ENCODE assay signal across 21 cellular contexts in genomic region chr2:86011449-86011941, GRCh38.
DNase-seq lines count a peak whose midpoint lies in the region; ATAC-seq, FAIRE-seq and TF ChIP-seq lines count a peak whose summit lies in the region.
"Had no signal": no experiment of that assay in that cellular context is flagged by ENCODE, and none has a peak within 500 bp of the region (broad histone marks: within the 10 kb centered on the region; RNA-seq: fewer than 3 reads in every experiment).

No MANE protein-coding gene starts in this region.

- no peak for TF ChIP-seq CTCF in chondrocyte (IDR thresholded peaks at IDR 0.05)
- TF ChIP-seq CTCF in keratinocyte (optimal IDR thresholded peaks at IDR 0.05 in 1 of 3, IDR thresholded peaks at IDR 0.05 in 1 of 3, conservative IDR thresholded peaks at IDR 0.05 in 1 of 3; ENCODE audit: extremely low read depth in 1 of 3, insufficient read depth in 2 of 3, low read length in 3 of 3) = no peak

- ATAC-seq in stimulated activated memory B cell treated with anti-CD40 and anti-IgM and Interleukin-4, amounts not matched to agents 10 μg/mL and 1 μg/mL and 100 μg/mL, for 72 hours = no peak
- ATAC-seq in GM21717 (IDR thresholded peaks at IDR 0.05; ENCODE audit: unreplicated experiment) = no peak
- ATAC-seq in GM18870 (IDR thresholded peaks at IDR 0.05; ENCODE audit: unreplicated experiment) = no peak
- ATAC-seq in GM18909 (IDR thresholded peaks at IDR 0.05; ENCODE audit: poor library complexity, unreplicated experiment) = no peak
- ATAC-seq: T-helper 17 cell had no signal

- dilution Hi-C loops in keratinocyte (cut with MboI; ENCODE audit: extremely low pct_ligation_motif_present, low sequenced_read_pairs) = no loop called here

- H3K9me1 ChIP-seq in keratinocyte (ENCODE audit: control insufficient read depth, extremely low read depth, insufficient read depth, low read length) = no peaks in the 10 kb centered on the region

- no peak overlapping the region for H2AFZ ChIP-seq in keratinocyte (ENCODE audit: control insufficient read depth, low read length)

- no peak overlapping the region for H3K9ac ChIP-seq in keratinocyte (ENCODE audit: control insufficient read depth, extremely low read depth, insufficient read depth, low read length)

- H3K79me2 ChIP-seq in keratinocyte (ENCODE audit: control insufficient read depth, insufficient read depth, low read length) = no peaks in the 10 kb centered on the region

- CTCF ChIA-PET in CD8-positive, alpha-beta memory T cell (lab: Charles Lee) = interaction anchor here (0.8 kb wide), 1 partner anchor 180 kb away, joined by 3 read pairs; no protein-coding TSS in a partner anchor

- H3K4me1 Mint-ChIP-seq in chondrocyte (ENCODE audit: low read depth) = peaks cover 5% of the 10 kb centered on the region
- H3K4me1 Mint-ChIP-seq in stimulated activated memory B cell treated with anti-CD40 and anti-IgM and Interleukin-4, amounts not matched to agents 10 μg/mL and 1 μg/mL and 100 μg/mL, for 72 hours = peaks cover 39% of the 10 kb centered on the region
- H3K4me1 Mint-ChIP-seq in CD8-positive, alpha-beta memory T cell = peaks cover 2 to 7% (median 6%) of the 10 kb centered on the region in 3 donors
- H3K4me1 Mint-ChIP-seq: T-helper 17 cell had no signal

- H3K9me3 Mint-ChIP-seq in chondrocyte (ENCODE audit: low read depth) = peaks cover 24% of the 10 kb centered on the region
- peaks cover 11% of the 10 kb centered on the region for H3K9me3 Mint-ChIP-seq in stimulated activated memory B cell treated with anti-CD40 and anti-IgM and Interleukin-4, amounts not matched to agents 10 μg/mL and 1 μg/mL and 100 μg/mL, for 72 hours
- H3K9me3 Mint-ChIP-seq in CD8-positive, alpha-beta memory T cell = peaks cover 0 to 4% (median 0%) of the 10 kb centered on the region in 5 donors

- H3K4me3 ChIP-seq in keratinocyte (ENCODE audit: control insufficient read depth in 2 of 3, extremely low read depth in 1 of 3, insufficient read depth in 2 of 3, low read depth in 1 of 3, low read length in 3 of 3) = no peak overlapping the region
- no peak overlapping the region for H3K4me3 ChIP-seq in CD8-positive, alpha-beta memory T cell (ENCODE audit: low read length)
- H3K4me3 ChIP-seq: thoracic aorta had no signal

- no peaks in the 10 kb centered on the region for H3K27me3 ChIP-seq in keratinocyte (ENCODE audit: control insufficient read depth, extremely low read depth, insufficient read depth, low read length)
- no peaks in the 10 kb centered on the region for H3K27me3 ChIP-seq in CD8-positive, alpha-beta memory T cell (ENCODE audit: insufficient read depth, low read length, poor library complexity, severe bottlenecking)

- H3K27ac Mint-ChIP-seq in chondrocyte (ENCODE audit: unreplicated experiment) = no peak overlapping the region
- H3K27ac Mint-ChIP-seq in stimulated activated memory B cell treated with anti-CD40 and anti-IgM and Interleukin-4, amounts not matched to agents 10 μg/mL and 1 μg/mL and 100 μg/mL, for 72 hours = peak overlapping the region; percentile 63
- H3K27ac Mint-ChIP-seq in CD8-positive, alpha-beta memory T cell = no peak overlapping the region
- H3K27ac Mint-ChIP-seq: nephron progenitor cell, T-helper 17 cell had no signal

- no peaks in the 10 kb centered on the region for H3K27me3 Mint-ChIP-seq in chondrocyte (ENCODE audit: low read depth)
- H3K27me3 Mint-ChIP-seq in stimulated activated memory B cell treated with anti-CD40 and anti-IgM and Interleukin-4, amounts not matched to agents 10 μg/mL and 1 μg/mL and 100 μg/mL, for 72 hours = no peaks in the 10 kb centered on the region
- peaks cover 0 to 8% of the 10 kb centered on the region in 2 donors for H3K27me3 Mint-ChIP-seq in CD8-positive, alpha-beta memory T cell
- H3K27me3 Mint-ChIP-seq: T-helper 17 cell had no signal

- DNase-seq in HT-29 (ENCODE audit: low spot score) (peak; percentile 24), chondrocyte (ENCODE audit: low spot score) (peak; percentile 56), keratinocyte (ENCODE audit: low read depth, low spot score) (no peak)
- DNase-seq in CD8-positive, alpha-beta memory T cell = no peak
- DNase-seq: activated CD4-positive, alpha-beta T cell treated with anti-CD3 and anti-CD28 coated beads, Interleukin-2, amount 50 U/mL, for 48 hours; activated naive CD4-positive, alpha-beta T cell treated with anti-CD3 and anti-CD28 coated beads, Interleukin-2, amount 50 U/mL, for 16 hours; activated T-cell treated with anti-CD3 and anti-CD28 coated beads for 4 hours; DMS79 treated with DMSO at 0.1 percent for 48 hours; NCI-H1417 treated with DMSO at 0.1 percent for 48 hours; NCI-H69; nephron progenitor cell; stimulated activated CD4-positive, alpha-beta T cell treated with anti-CD3 and anti-CD28 coated beads, Interleukin-12 subunit alpha, Interleukin-12 subunit beta, amount 100 ng/mL, for 4 hours; T-helper 17 cell had no signal

- peaks cover 3% of the 10 kb centered on the region for H3K9me3 ChIP-seq in keratinocyte (ENCODE audit: control insufficient read depth, low read depth, low read length)
- H3K9me3 ChIP-seq in CD8-positive, alpha-beta memory T cell (ENCODE audit: low read length) = no peaks in the 10 kb centered on the region
- H3K9me3 ChIP-seq: thoracic aorta had no signal

- peaks cover 10% of the 10 kb centered on the region for H3K36me3 Mint-ChIP-seq in chondrocyte (ENCODE audit: low read depth)
- H3K36me3 Mint-ChIP-seq in stimulated activated memory B cell treated with anti-CD40 and anti-IgM and Interleukin-4, amounts not matched to agents 10 μg/mL and 1 μg/mL and 100 μg/mL, for 72 hours = peaks cover 6% of the 10 kb centered on the region
- H3K36me3 Mint-ChIP-seq in CD8-positive, alpha-beta memory T cell = peaks cover 0 to 10% (median 5%) of the 10 kb centered on the region in 3 donors

- no peak overlapping the region for H3K27ac ChIP-seq in keratinocyte (ENCODE audit: control insufficient read depth, insufficient read depth, low read length)
- H3K27ac ChIP-seq in CD8-positive, alpha-beta memory T cell (ENCODE audit: low read depth, low read length) = no peak overlapping the region
- H3K27ac ChIP-seq: thoracic aorta had no signal

- no peaks in the 10 kb centered on the region for H3K36me3 ChIP-seq in keratinocyte (ENCODE audit: control insufficient read depth in 2 of 2, extremely low read depth in 1 of 2, insufficient read depth in 2 of 2, low read length in 2 of 2)
- no peaks in the 10 kb centered on the region for H3K36me3 ChIP-seq in CD8-positive, alpha-beta memory T cell (ENCODE audit: insufficient read depth, low read length)
- H3K36me3 ChIP-seq: thoracic aorta had no signal

- no peak overlapping the region for H3K4me2 ChIP-seq in keratinocyte (ENCODE audit: control insufficient read depth, extremely low read depth, insufficient read depth, low read depth, low read length)

- H3K4me3 Mint-ChIP-seq in chondrocyte (ENCODE audit: unreplicated experiment) = no peak overlapping the region
- no peak overlapping the region for H3K4me3 Mint-ChIP-seq in stimulated activated memory B cell treated with anti-CD40 and anti-IgM and Interleukin-4, amounts not matched to agents 10 μg/mL and 1 μg/mL and 100 μg/mL, for 72 hours
- H3K4me3 Mint-ChIP-seq in CD8-positive, alpha-beta memory T cell = no peak overlapping the region
- H3K4me3 Mint-ChIP-seq: nephron progenitor cell, T-helper 17 cell had no signal

- H3K4me1 ChIP-seq in keratinocyte (ENCODE audit: control insufficient read depth, extremely low read depth, insufficient read depth, low read length) = peaks cover 9% of the 10 kb centered on the region
- peaks cover 5% of the 10 kb centered on the region for H3K4me1 ChIP-seq in CD8-positive, alpha-beta memory T cell (ENCODE audit: insufficient read depth, low read length)

- POLR2A ChIA-PET in CD8-positive, alpha-beta memory T cell (lab: Charles Lee) = no interaction called here

- peak; percentile 17 for FAIRE-seq in keratinocyte (lab: Jason Lieb, UNC)
- FAIRE-seq: astrocyte, colon, endometrium had no signal

- H4K20me1 ChIP-seq in keratinocyte (ENCODE audit: control insufficient read depth, extremely low read depth, insufficient read depth, low read length) = no peaks in the 10 kb centered on the region

Comparison
In these comparisons a context has a peak if more than half of its experiments do, and no peak if none do; other contexts are left out.
1. DNase-seq: peak in HT-29 (single experiment) and chondrocyte (single experiment); none in keratinocyte (single experiment) and CD8-positive, alpha-beta memory T cell (0 of 5).